Comparison of ENCODE assay signal across 29 cellular contexts in genomic region chr10:21049482-21049881, GRCh38.
"Had no signal": no experiment of that assay in that cellular context is flagged by ENCODE, and none has a peak within 500 bp of the region (broad histone marks: within the 10 kb centered on the region; RNA-seq: fewer than 3 reads in every experiment).

No MANE protein-coding gene starts in this region.

- H3K4me3 Mint-ChIP-seq: immature natural killer cell; nephron; neural crest cell; stimulated activated memory B cell treated with anti-CD40 and anti-IgM and Interleukin-4, amounts not matched to agents 10 μg/mL and 1 μg/mL and 100 μg/mL, for 72 hours had no signal

- H3K27ac Mint-ChIP-seq: immature natural killer cell; nephron; stimulated activated memory B cell treated with anti-CD40 and anti-IgM and Interleukin-4, amounts not matched to agents 10 μg/mL and 1 μg/mL and 100 μg/mL, for 72 hours had no signal

- H3K4me3 ChIP-seq: left lung, lower lobe of right lung, pancreas, prostate gland, skin epidermis, suprapubic skin, thoracic aorta, tibial artery, upper lobe of right lung had no signal

- H3K9me3 ChIP-seq: lower lobe of right lung, pancreas, prostate gland, suprapubic skin, thoracic aorta, tibial artery, upper lobe of right lung had no signal

- H3K27me3 ChIP-seq: left lung, pancreas, suprapubic skin, tibial artery, upper lobe of right lung had no signal

- H3K27ac ChIP-seq: left lung, lower lobe of right lung, pancreas, prostate gland, skin epidermis, suprapubic skin, thoracic aorta, tibial artery, upper lobe of right lung had no signal

- H3K4me1 Mint-ChIP-seq: immature natural killer cell; nephron; stimulated activated memory B cell treated with anti-CD40 and anti-IgM and Interleukin-4, amounts not matched to agents 10 μg/mL and 1 μg/mL and 100 μg/mL, for 72 hours had no signal

- ATAC-seq: left colon; left lung; lower lobe of right lung; naive thymus-derived CD8-positive, alpha-beta T cell; pancreas; right cardiac atrium; sciatic nerve; stimulated activated memory B cell treated with anti-CD40 and anti-IgM and Interleukin-4, amounts not matched to agents 10 μg/mL and 1 μg/mL and 100 μg/mL, for 72 hours; upper lobe of right lung had no signal

- DNase-seq: hypothalamus; immature natural killer cell; kidney; left colon; left lung; lower lobe of right lung; mammary epithelial cell; mesenchymal stem cell; naive thymus-derived CD8-positive, alpha-beta T cell; pancreas; posterior cingulate gyrus; retina; right cardiac atrium; stimulated activated CD4-positive, alpha-beta T cell treated with anti-CD3 and anti-CD28 coated beads, Interleukin-1b, Interleukin-23, amount 100 ng/mL, for 48 hours; stimulated activated CD4-positive, alpha-beta T cell treated with anti-CD3 and anti-CD28 coated beads, Interleukin-2, amount 100 ng/mL, for 48 hours; stimulated activated CD4-positive, alpha-beta T cell treated with anti-CD3 and anti-CD28 coated beads, Interleukin-4, amount 100 ng/mL, for 4 hours; stimulated activated CD8-positive, alpha-beta memory T cell treated with anti-CD3 and anti-CD28 coated beads, Interleukin-4, amount 100 ng/mL, for 48 hours; stimulated activated naive CD4-positive, alpha-beta T cell treated with Interleukin-2 at 50 U/mL for 16 hours; tibial artery; trophoblast cell; upper lobe of right lung had no signal

- H3K36me3 ChIP-seq: left lung, lower lobe of right lung, pancreas, prostate gland, suprapubic skin, thoracic aorta, tibial artery, upper lobe of right lung had no signal

- H3K36me3 Mint-ChIP-seq: immature natural killer cell; stimulated activated memory B cell treated with anti-CD40 and anti-IgM and Interleukin-4, amounts not matched to agents 10 μg/mL and 1 μg/mL and 100 μg/mL, for 72 hours had no signal

- H3K4me1 ChIP-seq: pancreas, prostate gland, suprapubic skin, tibial artery, upper lobe of right lung had no signal

- H3K27me3 Mint-ChIP-seq: stimulated activated memory B cell treated with anti-CD40 and anti-IgM and Interleukin-4, amounts not matched to agents 10 μg/mL and 1 μg/mL and 100 μg/mL, for 72 hours had no signal
